Comparison of ENCODE assay signal across 19 cellular contexts in the genomic region with DNA sequence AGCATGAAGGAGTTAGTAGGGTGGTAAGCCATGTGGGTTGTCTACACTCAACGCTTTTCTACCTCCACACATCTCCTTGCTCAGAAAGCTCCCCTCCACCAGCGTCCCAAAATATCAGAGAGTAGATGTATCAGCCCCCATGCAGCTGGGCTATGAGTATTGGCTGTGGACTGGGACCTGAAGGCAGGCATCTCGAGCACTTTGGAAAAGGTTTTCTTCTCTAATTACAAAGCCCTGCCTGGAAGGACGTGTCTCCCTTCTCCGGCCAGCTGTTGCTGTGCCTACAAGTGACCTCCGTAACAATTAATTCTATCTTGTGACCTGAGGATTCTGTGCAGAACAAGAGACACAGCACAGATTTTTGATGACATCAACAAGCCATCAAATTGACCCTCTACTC.
"Had no signal": no experiment of that assay in that cellular context is flagged by ENCODE, and none has a peak within 500 bp of the region (broad histone marks: within the 10 kb centered on the region; RNA-seq: fewer than 3 reads in every experiment).

No MANE protein-coding gene starts in this region.

- H3K4me3 ChIP-seq: breast epithelium, coronary artery, esophagus squamous epithelium, heart left ventricle, lower lobe of right lung, stomach, suprapubic skin, tibial nerve had no signal

- H3K27ac ChIP-seq: coronary artery, esophagus squamous epithelium, heart left ventricle, lower lobe of right lung, stomach, suprapubic skin, tibial nerve had no signal

- FAIRE-seq: urothelium cell line had no signal

- ATAC-seq: activated CD8-positive, alpha-beta T cell treated with anti-CD3 and anti-CD28 coated beads, Interleukin-2, amount 10 ng/mL, durations not matched to agents 7 days and 5 days; left lobe of liver; lower lobe of right lung; naive thymus-derived CD8-positive, alpha-beta T cell; T-helper 17 cell had no signal

- H3K27me3 ChIP-seq: breast epithelium, esophagus squamous epithelium, heart left ventricle, stomach, suprapubic skin, tibial nerve had no signal

- H3K4me1 ChIP-seq: breast epithelium, lower lobe of right lung, tibial nerve had no signal

- DNase-seq: activated CD4-positive, alpha-beta T cell treated with anti-CD3 and anti-CD28 coated beads, Interleukin-2, amount 10 ng/mL, durations not matched to agents 7 days and 5 days; activated CD8-positive, alpha-beta T cell treated with anti-CD3 and anti-CD28 coated beads, Interleukin-2, amount 10 ng/mL, durations not matched to agents 7 days and 5 days; cerebellar nuclear complex; endodermal cell; esophagus squamous epithelium; heart left ventricle; lower lobe of right lung; naive thymus-derived CD8-positive, alpha-beta T cell; stimulated activated CD4-positive, alpha-beta T cell treated with anti-CD3 and anti-CD28 coated beads, Interleukin-12 subunit alpha, Interleukin-12 subunit beta, amount 100 ng/mL, for 4 hours; stimulated activated CD4-positive, alpha-beta T cell treated with anti-CD3 and anti-CD28 coated beads, Interleukin-4, amount 100 ng/mL, for 4 hours; stomach; SW 1271; T-helper 17 cell had no signal

- H3K36me3 ChIP-seq: breast epithelium, esophagus squamous epithelium, heart left ventricle, lower lobe of right lung, stomach, suprapubic skin, tibial nerve had no signal

- H3K9me3 ChIP-seq: breast epithelium, esophagus squamous epithelium, heart left ventricle, lower lobe of right lung, stomach, suprapubic skin, tibial nerve had no signal
